8 cellular contexts compared by ENCODE assay signal in genomic region chr22:46296257-46297150, GRCh38. TPM values are rescaled to one million over a fixed set of nuclear protein-coding genes. Genes with fewer than 3 reads are reported as not detected.
A peak's percentile ranks its signal among the peaks of the same experiment; 100 is the strongest.
DNase-seq lines count a peak whose midpoint lies in the region; ATAC-seq, FAIRE-seq and TF ChIP-seq lines count a peak whose summit lies in the region.

A gene with protein sequence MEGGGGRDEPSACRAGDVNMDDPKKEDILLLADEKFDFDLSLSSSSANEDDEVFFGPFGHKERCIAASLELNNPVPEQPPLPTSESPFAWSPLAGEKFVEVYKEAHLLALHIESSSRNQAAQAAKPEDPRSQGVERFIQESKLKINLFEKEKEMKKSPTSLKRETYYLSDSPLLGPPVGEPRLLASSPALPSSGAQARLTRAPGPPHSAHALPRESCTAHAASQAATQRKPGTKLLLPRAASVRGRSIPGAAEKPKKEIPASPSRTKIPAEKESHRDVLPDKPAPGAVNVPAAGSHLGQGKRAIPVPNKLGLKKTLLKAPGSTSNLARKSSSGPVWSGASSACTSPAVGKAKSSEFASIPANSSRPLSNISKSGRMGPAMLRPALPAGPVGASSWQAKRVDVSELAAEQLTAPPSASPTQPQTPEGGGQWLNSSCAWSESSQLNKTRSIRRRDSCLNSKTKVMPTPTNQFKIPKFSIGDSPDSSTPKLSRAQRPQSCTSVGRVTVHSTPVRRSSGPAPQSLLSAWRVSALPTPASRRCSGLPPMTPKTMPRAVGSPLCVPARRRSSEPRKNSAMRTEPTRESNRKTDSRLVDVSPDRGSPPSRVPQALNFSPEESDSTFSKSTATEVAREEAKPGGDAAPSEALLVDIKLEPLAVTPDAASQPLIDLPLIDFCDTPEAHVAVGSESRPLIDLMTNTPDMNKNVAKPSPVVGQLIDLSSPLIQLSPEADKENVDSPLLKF (plus strand): TSS chr22:46296870. CDS start chr22:46297401, 531 bp downstream.

- H3K9me3 ChIP-seq in adrenal gland (replicated peaks in 1 of 3) (no peaks in the 10 kb centered on the region), heart left ventricle (peaks cover 0 to 7% (median 0%) of the 10 kb centered on the region in 12 donors), upper lobe of right lung (no peaks in the 10 kb centered on the region)

- CTCF ChIA-PET in T-cell (lab: Charles Lee) = interaction anchor here in 1 of 2 donors (0.9 to 1.2 kb wide), 4 partner anchors 15 to 71 kb away, joined by 3 to 5 read pairs (median 3); no protein-coding TSS in a partner anchor

- H3K27me3 Mint-ChIP-seq in T-cell = peaks cover 0 to 9% of the 10 kb centered on the region in 2 donors

- ATAC-seq in HG02840 (IDR thresholded peaks at IDR 0.05; ENCODE audit: low FRiP score, unreplicated experiment) (peak; percentile 92), T-cell (replicated peaks in 1 of 4) (peak; percentile 98 to 99 (median 99)), heart left ventricle (peak; percentile 97 to 99 (median 98)), upper lobe of right lung (peak; percentile 98)

- H3K4me3 Mint-ChIP-seq in T-cell = peak within 1 kb of the TSS; percentile 84 to 95 (median 84)

- peaks cover 26 to 29% (median 28%) of the 10 kb centered on the region in 3 donors for H3K4me1 Mint-ChIP-seq in T-cell

- peak within 1 kb of the TSS in 3 of 4 donors; percentile 34 to 66 (median 39) for H3K4me3 ChIP-seq in adrenal gland
- H3K4me3 ChIP-seq in heart left ventricle = peak within 1 kb of the TSS; percentile 21 to 74 (median 63)
- H3K4me3 ChIP-seq in upper lobe of right lung = peak within 1 kb of the TSS; percentile 74

- 0 to 8% (median 1%) methylated on average over 9 to 76 of the region's 76 CpGs for WGBS in adrenal gland, 4 donors
- whole genome bisulfite sequencing in heart left ventricle, 4 donors = 1 to 2% (median 2%) methylated on average over 33 to 76 of the region's 76 CpGs

- FAIRE-seq in GM12891 (lab: Jason Lieb, UNC) = peak; percentile 99

- intact Hi-C loops in adrenal gland (cut with DNase I) (loop anchor here in 1 of 2 donors (10.0 kb wide), 1 partner anchor 162 kb away; no protein-coding TSS in a partner anchor), heart left ventricle (cut with DNase I) (loop anchor here in 7 of 10 donors (1.0 to 5.0 kb wide), 7 partner anchors 30 to 174 kb away; partner anchors contain the start of genes CDPF1 (in 1 of the 7) and PPARA (in 1 of the 7)), posterior cingulate gyrus (cut with DNase I) (loop anchor here (1.0 to 5.0 kb wide), 4 partner anchors 36 to 174 kb away; partner anchors contain the start of genes CDPF1 and PPARA), upper lobe of right lung (cut with DNase I) (no loop called here)

- H3K36me3 ChIP-seq in adrenal gland (replicated peaks in 1 of 2) (peaks cover 0 to 20% of the 10 kb centered on the region in 2 donors), heart left ventricle (peaks cover 0 to 25% (median 20%) of the 10 kb centered on the region in 9 donors), upper lobe of right lung (peaks cover 15% of the 10 kb centered on the region)

- peak within 1 kb of the TSS; percentile 97 to 98 for H3K27ac Mint-ChIP-seq in T-cell

- TF ChIP-seq CTCF in adrenal gland (IDR thresholded peaks at IDR 0.05) (peak in 2 of 6 experiments; percentile 2 to 17), heart left ventricle (IDR thresholded peaks at IDR 0.05) (peak in 10 of 12 donors; percentile 4 to 61 (median 30)), upper lobe of right lung (IDR thresholded peaks at IDR 0.05) (peak; percentile 23)

- peak within 1 kb of the TSS; percentile 61 to 96 (median 90) for H3K27ac ChIP-seq in adrenal gland
- H3K27ac ChIP-seq in heart left ventricle = peak within 1 kb of the TSS; percentile 85 to 99 (median 88)
- H3K27ac ChIP-seq in upper lobe of right lung = peak within 1 kb of the TSS; percentile 93

- POLR2A ChIA-PET in T-cell (lab: Charles Lee) = no interaction called here

- TF ChIP-seq POLR2A in GM12891 (IDR thresholded peaks at IDR 0.05; ENCODE audit: low read depth, low read length) (peak; percentile 86), adrenal gland (IDR thresholded peaks at IDR 0.05) (peak; percentile 48 to 74), heart left ventricle (IDR thresholded peaks at IDR 0.05) (peak in 1 of 2 donors; percentile 62)

- no peaks in the 10 kb centered on the region for H3K27me3 ChIP-seq in adrenal gland
- H3K27me3 ChIP-seq in heart left ventricle = no peaks in the 10 kb centered on the region
- no peaks in the 10 kb centered on the region for H3K27me3 ChIP-seq in upper lobe of right lung

- peaks cover 15 to 17% of the 10 kb centered on the region in 2 donors for H3K4me1 ChIP-seq in adrenal gland (replicated peaks in 1 of 2)
- H3K4me1 ChIP-seq in heart left ventricle = peaks cover 0 to 37% (median 15%) of the 10 kb centered on the region in 12 donors
- peaks cover 15% of the 10 kb centered on the region for H3K4me1 ChIP-seq in upper lobe of right lung

- DNase-seq in GM12891 (ENCODE audit: insufficient read length, low spot score) (peak; percentile 98), NCI-H1436 treated with DMSO at 0.1 percent for 48 hours (lab: John Stamatoyannopoulos, UW) (peak; percentile 91), T-cell (peak; percentile 90 to 98 (median 97)), adrenal gland (peak; percentile 97 to 99 (median 98)), heart left ventricle (peak; percentile 97 to 100 (median 99)), posterior cingulate gyrus (peak; percentile 94 to 99 (median 98)), upper lobe of right lung (peak; percentile 99)

- H3K9me3 Mint-ChIP-seq in T-cell = no peaks in the 10 kb centered on the region

- H3K36me3 Mint-ChIP-seq in T-cell = peaks cover 6% of the 10 kb centered on the region

TF ChIP-seq in GM12891, 5 proteins besides CTCF, POLR2A, EP300 and RAD21:
- no peak for TF ChIP-seq PAX5 (IDR thresholded peaks at IDR 0.05; ENCODE audit: insufficient read depth, low read length, severe bottlenecking)
- TF ChIP-seq POU2F2 (IDR thresholded peaks at IDR 0.05; ENCODE audit: low read depth, low read length) = peak; percentile 63; the same call in 1 of the 2 replicates
- TF ChIP-seq TAF1 (IDR thresholded peaks at IDR 0.05; ENCODE audit: low read depth, low read length) = peak; percentile 69; the same call in 1 of the 2 replicates
- TF ChIP-seq POLR2AphosphoS5 (IDR thresholded peaks at IDR 0.05; ENCODE audit: low read depth, low read length) = peak; percentile 92
- no peak for TF ChIP-seq SPI1 (IDR thresholded peaks at IDR 0.05; ENCODE audit: low read depth, low read length)

RNA-seq across cellular contexts. Expression of the gene that starts here (rescaled TPM):
- polyA plus RNA-seq in GM12891 (2012; ENCODE audit: low read depth, missing spikeins) = 16.2 TPM
- 1 to 10 TPM in 1 of 5 donors, under 1 TPM in 4; 0.44 to 1.3 (median 0.61) TPM for total RNA-seq in T-cell
- total RNA-seq in adrenal gland = 1 to 10 TPM in 4 of 8 donors, under 1 TPM in 4; 0.06 to 1.9 (median 1.1) TPM
- 1 to 10 TPM in 2 of 3 donors, under 1 TPM in 1; 0.80 to 1.0 (median 1.0) TPM for polyA plus RNA-seq in adrenal gland
- total RNA-seq in heart left ventricle = 1 to 10 TPM in 2 of 9 donors, under 1 TPM in 6, not detected in 1; 0.21 to 6.9 (median 0.64) TPM
- under 1 TPM; 0.19 to 0.62 TPM for polyA plus RNA-seq in heart left ventricle
- 0.43 TPM for total RNA-seq in upper lobe of right lung

Comparison
In these comparisons a context has a peak if more than half of its experiments do, and no peak if none do; other contexts are left out.
1. Peak in every context shown above with its lines: DNase-seq, ATAC-seq, H3K4me3 ChIP-seq and H3K27ac ChIP-seq.
2. Peak in DNase-seq, ATAC-seq, H3K4me3 ChIP-seq and H3K27ac ChIP-seq in upper lobe of right lung; RNA of the gene not detected or under 1 TPM.